In genomic region chr4:184583738-184584502, GRCh38 we compare ENCODE assay signal across 12 cellular contexts.
DNase-seq lines count a peak whose midpoint lies in the region; ATAC-seq, FAIRE-seq and TF ChIP-seq lines count a peak whose summit lies in the region.
"Had no signal": no experiment of that assay in that cellular context is flagged by ENCODE, and none has a peak within 500 bp of the region (broad histone marks: within the 10 kb centered on the region; RNA-seq: fewer than 3 reads in every experiment).

No MANE protein-coding gene starts in this region.

- H3K27ac ChIP-seq in right lobe of liver, result no peak overlapping the region

- ATAC-seq in GM18502 (IDR thresholded peaks at IDR 0.05; ENCODE audit: poor library complexity, unreplicated experiment) (peak; percentile 69), GM21360 (IDR thresholded peaks at IDR 0.05; ENCODE audit: unreplicated experiment) (peak; percentile 69), HG03558 (IDR thresholded peaks at IDR 0.05; ENCODE audit: extremely low read depth, unreplicated experiment) (peak; percentile 50), right lobe of liver (no peak)

- WGBS in right lobe of liver (ENCODE audit: insufficient coverage, low coverage, low lambda C conversion rate, missing lambda C conversion rate), result 72% methylated on average over 3 of the region's 9 CpGs

- peaks cover 0 to 1% (median 0%) of the 10 kb centered on the region in 3 donors for H3K27me3 Mint-ChIP-seq in immature natural killer cell (ENCODE audit: low read depth in 3 of 3)

- POLR2A ChIA-PET in HEK293T (lab: Yijun Ruan, JAX), result no interaction called here

- intact Hi-C loops in right lobe of liver (cut with DNase I), result no loop called here

- DNase-seq in immature natural killer cell (no peak), cortex of kidney (lab: John Stamatoyannopoulos, UW) (no peak), HEK293T (ENCODE audit: extremely low spot score) (no peak), frontal cortex (ENCODE audit: low spot score in 2 of 2) (no peak), right lobe of liver (no peak)
- DNase-seq: foreskin fibroblast, mesenchymal stem cell, NCI-H187 treated with DMSO at 0.1 percent for 48 hours, Right ventricle myocardium superior had no signal

- TF ChIP-seq CTCF in right lobe of liver (IDR thresholded peaks at IDR 0.05), result no peak

- no peaks in the 10 kb centered on the region for H3K36me3 ChIP-seq in right lobe of liver

- no peaks in the 10 kb centered on the region for H3K36me3 Mint-ChIP-seq in immature natural killer cell

- TF ChIP-seq POLR2A in right lobe of liver (IDR thresholded peaks at IDR 0.05), result no peak

- no peak overlapping the region for H3K4me3 ChIP-seq in right lobe of liver

- H3K9me3 ChIP-seq in right lobe of liver, result no peaks in the 10 kb centered on the region

- no peak for FAIRE-seq in frontal cortex (lab: Jason Lieb, UNC)

- H3K4me3 Mint-ChIP-seq in immature natural killer cell, result no peak overlapping the region

- no peaks in the 10 kb centered on the region for H3K9me3 Mint-ChIP-seq in immature natural killer cell

- CTCF ChIA-PET in HEK293T (lab: Yijun Ruan, JAX), result no interaction called here

- H3K27me3 ChIP-seq in right lobe of liver, result no peaks in the 10 kb centered on the region

- H3K27ac Mint-ChIP-seq in immature natural killer cell, result peak overlapping the region in 4 of 6 donors; percentile 10 to 47 (median 22)

- no peaks in the 10 kb centered on the region for H3K4me1 ChIP-seq in right lobe of liver

- H3K4me1 Mint-ChIP-seq in immature natural killer cell, result peaks cover 15 to 17% of the 10 kb centered on the region in 2 donors

TF ChIP-seq in HEK293T, 16 proteins besides CTCF, POLR2A, EP300 and RAD21:
- TF ChIP-seq, protein P1, sequence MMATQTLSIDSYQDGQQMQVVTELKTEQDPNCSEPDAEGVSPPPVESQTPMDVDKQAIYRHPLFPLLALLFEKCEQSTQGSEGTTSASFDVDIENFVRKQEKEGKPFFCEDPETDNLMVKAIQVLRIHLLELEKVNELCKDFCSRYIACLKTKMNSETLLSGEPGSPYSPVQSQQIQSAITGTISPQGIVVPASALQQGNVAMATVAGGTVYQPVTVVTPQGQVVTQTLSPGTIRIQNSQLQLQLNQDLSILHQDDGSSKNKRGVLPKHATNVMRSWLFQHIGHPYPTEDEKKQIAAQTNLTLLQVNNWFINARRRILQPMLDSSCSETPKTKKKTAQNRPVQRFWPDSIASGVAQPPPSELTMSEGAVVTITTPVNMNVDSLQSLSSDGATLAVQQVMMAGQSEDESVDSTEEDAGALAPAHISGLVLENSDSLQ (IDR thresholded peaks at IDR 0.05), result no peak
- TF ChIP-seq CTBP1 (IDR thresholded peaks at IDR 0.05; ENCODE audit: borderline replicate concordance) (no peak), L3MBTL2 (conservative IDR thresholded peaks at IDR 0.05) (no peak), ZNF384 (IDR thresholded peaks at IDR 0.05) (no peak)
TF ChIP-seq in HEK293T: peak in this region for 0.

Comparison
In these comparisons a context has a peak if more than half of its experiments do, and no peak if none do; other contexts are left out.
1. ATAC-seq: peak in GM18502 (single experiment), GM21360 (single experiment) and HG03558 (single experiment); none in right lobe of liver (0 of 4).